ENCODE assay signal across 2 cellular contexts in the genomic region with DNA sequence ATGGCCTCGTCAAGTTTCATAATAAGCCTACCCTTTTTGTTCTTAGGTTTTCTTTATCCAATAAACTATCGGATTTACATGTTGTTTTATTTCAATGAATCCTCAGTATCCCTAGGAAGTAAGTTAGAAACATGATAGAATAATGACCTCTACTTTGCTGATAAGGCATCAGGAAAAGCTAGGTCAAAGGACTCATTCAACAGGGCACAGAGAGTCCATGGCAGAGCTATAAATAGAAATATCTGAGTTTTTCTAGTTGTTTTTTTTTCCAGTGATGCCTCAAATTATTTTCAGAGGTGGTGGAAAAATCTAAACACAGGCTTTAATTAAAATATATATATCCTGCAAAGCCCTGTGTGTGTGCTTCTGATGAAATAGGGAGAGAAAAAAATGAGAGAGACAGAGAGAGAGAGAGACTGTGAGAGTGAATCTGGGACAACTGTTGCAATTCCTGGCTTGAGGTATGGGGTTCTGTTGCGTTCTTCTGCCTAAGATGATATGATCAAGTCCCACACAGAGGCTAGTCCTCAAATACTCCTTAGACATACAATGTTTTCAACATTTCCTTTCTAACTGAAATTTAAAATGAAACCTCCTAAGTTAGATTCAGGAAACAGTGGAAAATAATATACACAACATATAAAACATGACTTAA.
TF ChIP-seq lines count a peak whose summit lies in the region.

No MANE protein-coding gene starts in this region.

TF ChIP-seq in A549, 52 proteins besides CTCF, POLR2A, EP300 and RAD21 (continued from another document):
- TF ChIP-seq, protein P1, sequence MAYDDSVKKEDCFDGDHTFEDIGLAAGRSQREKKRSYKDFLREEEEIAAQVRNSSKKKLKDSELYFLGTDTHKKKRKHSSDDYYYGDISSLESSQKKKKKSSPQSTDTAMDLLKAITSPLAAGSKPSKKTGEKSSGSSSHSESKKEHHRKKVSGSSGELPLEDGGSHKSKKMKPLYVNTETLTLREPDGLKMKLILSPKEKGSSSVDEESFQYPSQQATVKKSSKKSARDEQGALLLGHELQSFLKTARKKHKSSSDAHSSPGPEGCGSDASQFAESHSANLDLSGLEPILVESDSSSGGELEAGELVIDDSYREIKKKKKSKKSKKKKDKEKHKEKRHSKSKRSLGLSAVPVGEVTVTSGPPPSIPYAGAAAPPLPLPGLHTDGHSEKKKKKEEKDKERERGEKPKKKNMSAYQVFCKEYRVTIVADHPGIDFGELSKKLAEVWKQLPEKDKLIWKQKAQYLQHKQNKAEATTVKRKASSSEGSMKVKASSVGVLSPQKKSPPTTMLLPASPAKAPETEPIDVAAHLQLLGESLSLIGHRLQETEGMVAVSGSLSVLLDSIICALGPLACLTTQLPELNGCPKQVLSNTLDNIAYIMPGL (CRISPR knock-in tag; IDR thresholded peaks at IDR 0.05; ENCODE audit: borderline replicate concordance) = no peak
- no peak for TF ChIP-seq SREBF2 (IDR thresholded peaks at IDR 0.05)
- TF ChIP-seq, protein P2, sequence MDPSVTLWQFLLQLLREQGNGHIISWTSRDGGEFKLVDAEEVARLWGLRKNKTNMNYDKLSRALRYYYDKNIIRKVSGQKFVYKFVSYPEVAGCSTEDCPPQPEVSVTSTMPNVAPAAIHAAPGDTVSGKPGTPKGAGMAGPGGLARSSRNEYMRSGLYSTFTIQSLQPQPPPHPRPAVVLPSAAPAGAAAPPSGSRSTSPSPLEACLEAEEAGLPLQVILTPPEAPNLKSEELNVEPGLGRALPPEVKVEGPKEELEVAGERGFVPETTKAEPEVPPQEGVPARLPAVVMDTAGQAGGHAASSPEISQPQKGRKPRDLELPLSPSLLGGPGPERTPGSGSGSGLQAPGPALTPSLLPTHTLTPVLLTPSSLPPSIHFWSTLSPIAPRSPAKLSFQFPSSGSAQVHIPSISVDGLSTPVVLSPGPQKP (IDR thresholded peaks at IDR 0.05; ENCODE audit: low read depth, low read length) = no peak
- TF ChIP-seq, protein P3, sequence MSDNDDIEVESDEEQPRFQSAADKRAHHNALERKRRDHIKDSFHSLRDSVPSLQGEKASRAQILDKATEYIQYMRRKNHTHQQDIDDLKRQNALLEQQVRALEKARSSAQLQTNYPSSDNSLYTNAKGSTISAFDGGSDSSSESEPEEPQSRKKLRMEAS (IDR thresholded peaks at IDR 0.05) = no peak
- TF ChIP-seq NFE2L2 (conservative IDR thresholded peaks at IDR 0.05; ENCODE audit: low read length) = no peak
- no peak for TF ChIP-seq ZFP36 (IDR thresholded peaks at IDR 0.05; ENCODE audit: borderline replicate concordance, partially characterized antibody)
- TF ChIP-seq, protein P4, sequence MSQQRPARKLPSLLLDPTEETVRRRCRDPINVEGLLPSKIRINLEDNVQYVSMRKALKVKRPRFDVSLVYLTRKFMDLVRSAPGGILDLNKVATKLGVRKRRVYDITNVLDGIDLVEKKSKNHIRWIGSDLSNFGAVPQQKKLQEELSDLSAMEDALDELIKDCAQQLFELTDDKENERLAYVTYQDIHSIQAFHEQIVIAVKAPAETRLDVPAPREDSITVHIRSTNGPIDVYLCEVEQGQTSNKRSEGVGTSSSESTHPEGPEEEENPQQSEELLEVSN (IDR thresholded peaks at IDR 0.05; ENCODE audit: borderline replicate concordance, low read depth) = no peak
- TF ChIP-seq CBX2 (IDR thresholded peaks at IDR 0.05; ENCODE audit: borderline replicate concordance, low read depth) = no peak
- no peak for TF ChIP-seq BHLHE40 (IDR thresholded peaks at IDR 0.05; ENCODE audit: low read depth, low read length)
- no peak for TF ChIP-seq HOXB13 (CRISPR knock-in tag; IDR thresholded peaks at IDR 0.05; ENCODE audit: low read depth)
- TF ChIP-seq, protein P5, sequence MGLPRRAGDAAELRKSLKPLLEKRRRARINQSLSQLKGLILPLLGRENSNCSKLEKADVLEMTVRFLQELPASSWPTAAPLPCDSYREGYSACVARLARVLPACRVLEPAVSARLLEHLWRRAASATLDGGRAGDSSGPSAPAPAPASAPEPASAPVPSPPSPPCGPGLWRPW (IDR thresholded peaks at IDR 0.05) = no peak
- TF ChIP-seq MAFK (IDR thresholded peaks at IDR 0.05; ENCODE audit: partially characterized antibody) = no peak
- TF ChIP-seq RNF2 (IDR thresholded peaks at IDR 0.05; ENCODE audit: borderline replicate concordance, low read depth) = no peak
- no peak for TF ChIP-seq ZC3H11A (IDR thresholded peaks at IDR 0.05)

TF ChIP-seq in WTC11, 78 proteins besides CTCF, POLR2A, EP300 and RAD21 (continued from another document):
- TF ChIP-seq, protein P6, sequence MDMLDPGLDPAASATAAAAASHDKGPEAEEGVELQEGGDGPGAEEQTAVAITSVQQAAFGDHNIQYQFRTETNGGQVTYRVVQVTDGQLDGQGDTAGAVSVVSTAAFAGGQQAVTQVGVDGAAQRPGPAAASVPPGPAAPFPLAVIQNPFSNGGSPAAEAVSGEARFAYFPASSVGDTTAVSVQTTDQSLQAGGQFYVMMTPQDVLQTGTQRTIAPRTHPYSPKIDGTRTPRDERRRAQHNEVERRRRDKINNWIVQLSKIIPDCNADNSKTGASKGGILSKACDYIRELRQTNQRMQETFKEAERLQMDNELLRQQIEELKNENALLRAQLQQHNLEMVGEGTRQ (CRISPR knock-in tag; IDR thresholded peaks at IDR 0.05) = no peak
- TF ChIP-seq RELA (CRISPR knock-in tag; IDR thresholded peaks at IDR 0.05; ENCODE audit: borderline replicate concordance) (no peak), NFYB (CRISPR knock-in tag; conservative IDR thresholded peaks at IDR 0.05; ENCODE audit: low read depth) (no peak), ZNF219 (CRISPR knock-in tag; IDR thresholded peaks at IDR 0.05; ENCODE audit: borderline replicate concordance) (no peak)
